ENCODE assay signal across 14 cellular contexts in genomic region chr15:38843736-38844590, GRCh38.
DNase-seq lines count a peak whose midpoint lies in the region; ATAC-seq and TF ChIP-seq lines count a peak whose summit lies in the region.
"Had no signal": no experiment of that assay in that cellular context is flagged by ENCODE, and none has a peak within 500 bp of the region (broad histone marks: within the 10 kb centered on the region; RNA-seq: fewer than 3 reads in every experiment).

No MANE protein-coding gene starts in this region.

- no peak overlapping the region for H2BK15ac ChIP-seq in mesendoderm (replicated peaks; ENCODE audit: low read depth)

- H4K8ac ChIP-seq in mesendoderm (ENCODE audit: low read depth, low read length): no peak overlapping the region

- no peak overlapping the region for H2BK120ac ChIP-seq in mesendoderm (ENCODE audit: low read depth, low read length)

- WGBS in GM23248 (ENCODE audit: low coverage in 1 of 2, low lambda C conversion rate in 2 of 2, missing lambda C conversion rate in 2 of 2), 2 experiments: 32 to 37% methylated on average over 10 of the region's 10 CpGs
- WGBS in smooth muscle cell (ENCODE audit: low lambda C conversion rate): 41% methylated on average over 10 of the region's 10 CpGs
- no CpG with 5 or more reads among the region's 10 CpGs for WGBS in mesendoderm (ENCODE audit: extremely low coverage, insufficient coverage, low lambda C conversion rate)

- H3K9ac ChIP-seq in GM23248 (peak overlapping the region; percentile 45), smooth muscle cell (ENCODE audit: low read depth) (peak overlapping the region; percentile 67), mesendoderm (ENCODE audit: low read length) (no peak overlapping the region)

- no peak overlapping the region for H3K4ac ChIP-seq in mesendoderm (ENCODE audit: low read depth, low read length)

- peaks cover 53% of the 10 kb centered on the region for H3K4me1 ChIP-seq in GM23248 (ENCODE audit: insufficient read depth)
- peaks cover 29% of the 10 kb centered on the region for H3K4me1 ChIP-seq in SJCRH30
- H3K4me1 ChIP-seq in foreskin keratinocyte: peaks cover 17% of the 10 kb centered on the region
- peaks cover 28% of the 10 kb centered on the region for H3K4me1 ChIP-seq in smooth muscle cell (ENCODE audit: low read depth)
- no peaks in the 10 kb centered on the region for H3K4me1 ChIP-seq in mesendoderm (ENCODE audit: control insufficient read depth, low read depth, low read length)

- H4K20me1 ChIP-seq in GM23248 (ENCODE audit: insufficient read depth) (no peaks in the 10 kb centered on the region), smooth muscle cell (ENCODE audit: low read depth) (no peaks in the 10 kb centered on the region)

- no peaks in the 10 kb centered on the region for H3K9me3 ChIP-seq in GM23248 (ENCODE audit: low read depth)
- H3K9me3 ChIP-seq in SJCRH30 (replicated peaks): peaks cover 4% of the 10 kb centered on the region; the same call in 1 of the 2 replicates
- no peaks in the 10 kb centered on the region for H3K9me3 ChIP-seq in smooth muscle cell (replicated peaks; ENCODE audit: low read depth)

- H3K79me2 ChIP-seq in GM23248 (ENCODE audit: insufficient read depth): no peaks in the 10 kb centered on the region
- H3K79me2 ChIP-seq in smooth muscle cell (ENCODE audit: low read depth): no peaks in the 10 kb centered on the region
- no peaks in the 10 kb centered on the region for H3K79me2 ChIP-seq in mesendoderm (ENCODE audit: control insufficient read depth, insufficient read depth, low read length)

- in situ Hi-C loops in GM23248 (cut with MboI): no loop called here

- H3K36me3 ChIP-seq in GM23248 (ENCODE audit: low read depth) (no peaks in the 10 kb centered on the region), SJCRH30 (no peaks in the 10 kb centered on the region), smooth muscle cell (ENCODE audit: low read depth) (no peaks in the 10 kb centered on the region), mesendoderm (ENCODE audit: control insufficient read depth, insufficient read depth, low read length) (no peaks in the 10 kb centered on the region)

- no peak overlapping the region for H3K18ac ChIP-seq in mesendoderm (ENCODE audit: low read length)

- no peak overlapping the region for H3K56ac ChIP-seq in mesendoderm (ENCODE audit: low read length)

- no peak overlapping the region for H3K23ac ChIP-seq in mesendoderm (ENCODE audit: low read length)

- H3K27ac ChIP-seq in GM23248 (peak overlapping the region; percentile 87), SJCRH30 (peak overlapping the region; percentile 18; the same call in 1 of the 2 replicates), foreskin keratinocyte (no peak overlapping the region), smooth muscle cell (ENCODE audit: low read depth) (peak overlapping the region; percentile 95), mesendoderm (ENCODE audit: low read depth, low read length) (no peak overlapping the region)
- H3K27ac ChIP-seq: HL-60, VCaP had no signal

- TF ChIP-seq CTCF in foreskin keratinocyte (conservative IDR thresholded peaks at IDR 0.05) (no peak), smooth muscle cell (IDR thresholded peaks at IDR 0.05; ENCODE audit: borderline replicate concordance, insufficient read depth, poor library complexity, severe bottlenecking) (no peak)

- no peak overlapping the region; the same call in 1 of the 2 replicates for H2AFZ ChIP-seq in GM23248
- no peak overlapping the region for H2AFZ ChIP-seq in smooth muscle cell (ENCODE audit: low read depth)

- no peak overlapping the region for H2BK5ac ChIP-seq in mesendoderm (ENCODE audit: low read length)

- H3K4me3 ChIP-seq in GM23248 (peak overlapping the region; percentile 18), SJCRH30 (no peak overlapping the region), smooth muscle cell (peak overlapping the region; percentile 11), mesendoderm (ENCODE audit: low read length) (no peak overlapping the region)

- H4K5ac ChIP-seq in mesendoderm (ENCODE audit: low read length): no peak overlapping the region

- H3K27me3 ChIP-seq in GM23248 (replicated peaks; ENCODE audit: insufficient read depth) (no peaks in the 10 kb centered on the region), SJCRH30 (no peaks in the 10 kb centered on the region), foreskin keratinocyte (no peaks in the 10 kb centered on the region), smooth muscle cell (ENCODE audit: low read depth) (no peaks in the 10 kb centered on the region), mesendoderm (ENCODE audit: insufficient read depth, low read length, poor library complexity) (no peaks in the 10 kb centered on the region)

- H2AK5ac ChIP-seq in mesendoderm (ENCODE audit: low read length): no peak overlapping the region

- H3K9me2 ChIP-seq in GM23248 (ENCODE audit: insufficient read depth): no peaks in the 10 kb centered on the region

- H3F3A ChIP-seq in GM23248 (ENCODE audit: insufficient read depth): peaks cover 45% of the 10 kb centered on the region
- peaks cover 15% of the 10 kb centered on the region for H3F3A ChIP-seq in smooth muscle cell (ENCODE audit: low read depth)

- H3K79me1 ChIP-seq in mesendoderm (ENCODE audit: low read length): no peaks in the 10 kb centered on the region

- peak; percentile 71 for ATAC-seq in foreskin keratinocyte
- ATAC-seq: right cardiac atrium had no signal

- peak; percentile 82 for DNase-seq in GM23248
- DNase-seq in SJCRH30: peak in 1 of 2 experiments; percentile 38
- peak; percentile 19 to 61 for DNase-seq in foreskin keratinocyte
- no peak for DNase-seq in smooth muscle cell (lab: John Stamatoyannopoulos, UW; ENCODE audit: unreplicated experiment)
- no peak for DNase-seq in stimulated activated CD4-positive, alpha-beta T cell treated with anti-CD3 and anti-CD28 coated beads, Interleukin-4, amount 100 ng/mL, for 1 hour
- no peak for DNase-seq in UCSD-AML1 (lab: John Stamatoyannopoulos, UW; ENCODE audit: unreplicated experiment)
- no peak for DNase-seq in mesendoderm
- DNase-seq: DMS79; effector CD4-positive, alpha-beta T cell; NCI-H1048; right cardiac atrium; SHP77 treated with DMSO at 0.1 percent for 48 hours had no signal

- H3K4me2 ChIP-seq in GM23248 (ENCODE audit: unreplicated experiment) (peak overlapping the region; percentile 40), smooth muscle cell (peak overlapping the region; percentile 80), mesendoderm (ENCODE audit: low read length) (no peak overlapping the region)

Comparison
In these comparisons a context has a peak if more than half of its experiments do, and no peak if none do; other contexts are left out.
1. DNase-seq: peak in GM23248 (single experiment) and foreskin keratinocyte (2 of 2); none in smooth muscle cell (single experiment), stimulated activated CD4-positive, alpha-beta T cell treated with anti-CD3 and anti-CD28 coated beads, Interleukin-4, amount 100 ng/mL, for 1 hour (single experiment), UCSD-AML1 (single experiment) and mesendoderm (single experiment).
2. H3K27ac ChIP-seq: peak in GM23248 (single experiment), SJCRH30 (single experiment) and smooth muscle cell (single experiment); none in foreskin keratinocyte (single experiment) and mesendoderm (single experiment).
3. H3K4me3 ChIP-seq: peak in GM23248 (single experiment) and smooth muscle cell (single experiment); none in SJCRH30 (single experiment) and mesendoderm (single experiment).